Comparison of ENCODE assay signal across 8 cellular contexts in genomic region chr10:129877773-129878371, GRCh38.
A peak's percentile ranks its signal among the peaks of the same experiment; 100 is the strongest.
DNase-seq lines count a peak whose midpoint lies in the region; ATAC-seq and TF ChIP-seq lines count a peak whose summit lies in the region.

No MANE protein-coding gene starts in this region.

- H3K27ac Mint-ChIP-seq in type B pancreatic cell = no peak overlapping the region

- H3K36me3 Mint-ChIP-seq in type B pancreatic cell = no peaks in the 10 kb centered on the region

- H3K4me3 ChIP-seq in AG10803 (ENCODE audit: low read length) (no peak overlapping the region), H7 (ENCODE audit: insufficient read depth, low read depth, low read length) (no peak overlapping the region), vagina (no peak overlapping the region)

- H3K4me3 Mint-ChIP-seq in type B pancreatic cell = no peak overlapping the region

- no peaks in the 10 kb centered on the region for H3K4me1 ChIP-seq in vagina

- peaks cover 3% of the 10 kb centered on the region for H3K4me1 Mint-ChIP-seq in type B pancreatic cell (ENCODE audit: unreplicated experiment)

- H3K27me3 ChIP-seq in H7 (ENCODE audit: control insufficient read depth, insufficient read depth, low read length) (no peaks in the 10 kb centered on the region), vagina (no peaks in the 10 kb centered on the region)

- no peak overlapping the region for H3K27ac ChIP-seq in vagina

- DNase-seq in AG10803 (ENCODE audit: low read depth) (no peak), H7 (peak; percentile 87), iPS-NIHi7 (ENCODE audit: extremely low spot score) (peak; percentile 67), type B pancreatic cell (ENCODE audit: extremely low spot score, unreplicated experiment) (no peak), OCI-M2 (lab: John Stamatoyannopoulos, UW; ENCODE audit: unreplicated experiment) (no peak), vagina (ENCODE audit: extremely low spot score in 2 of 2) (no peak)
- DNase-seq in activated CD4-positive, alpha-beta T cell treated with anti-CD3 and anti-CD28 coated beads for 4 hours = peak; percentile 22 to 28

- TF ChIP-seq POLR2A in vagina (IDR thresholded peaks at IDR 0.05) = no peak

- no peaks in the 10 kb centered on the region for H3K9me3 ChIP-seq in vagina

- intact Hi-C loops in vagina (cut with DNase I) = no loop called here

- peaks cover 41% of the 10 kb centered on the region for H3K27me3 Mint-ChIP-seq in type B pancreatic cell

- H3K36me3 ChIP-seq in H7 (replicated peaks; ENCODE audit: control insufficient read depth, insufficient read depth, low read length) = no peaks in the 10 kb centered on the region
- no peaks in the 10 kb centered on the region for H3K36me3 ChIP-seq in vagina

- TF ChIP-seq CTCF in AG10803 (conservative IDR thresholded peaks at IDR 0.05; ENCODE audit: low read length) (peak; percentile 61), type B pancreatic cell (conservative IDR thresholded peaks at IDR 0.05) (peak; percentile 71), vagina (IDR thresholded peaks at IDR 0.05) (no peak)

- ATAC-seq in GM19351 (IDR thresholded peaks at IDR 0.05; ENCODE audit: unreplicated experiment) = no peak

- no peaks in the 10 kb centered on the region for H3K9me3 Mint-ChIP-seq in type B pancreatic cell

Comparison
In these comparisons a context has a peak if more than half of its experiments do, and no peak if none do; other contexts are left out.
1. DNase-seq: peak in H7 (single experiment), activated CD4-positive, alpha-beta T cell treated with anti-CD3 and anti-CD28 coated beads for 4 hours (2 of 2) and iPS-NIHi7 (single experiment); none in AG10803 (single experiment), type B pancreatic cell (single experiment), OCI-M2 (single experiment) and vagina (0 of 2).
2. CTCF ChIP-seq: peak in AG10803 (single experiment) and type B pancreatic cell (single experiment); none in vagina (0 of 3).